Comparison of ENCODE assay signal across 9 cellular contexts in genomic region chr12:94555687-94556086, GRCh38.
"Had no signal": no experiment of that assay in that cellular context is flagged by ENCODE, and none has a peak within 500 bp of the region (broad histone marks: within the 10 kb centered on the region; RNA-seq: fewer than 3 reads in every experiment).

No MANE protein-coding gene starts in this region.

- H3K4me3 Mint-ChIP-seq: GM23338, H9, HFFc6 had no signal

- H3K4me2 ChIP-seq: GM23338 had no signal

- H3K4me1 ChIP-seq: HAP-1 had no signal

- H3K9me3 Mint-ChIP-seq: GM23338, HFFc6 had no signal

- H3K4me3 ChIP-seq: GM23248, GM23338, HAP-1 had no signal

- H3K27ac ChIP-seq: GM23248 had no signal

- H2AFZ ChIP-seq: GM23248, GM23338 had no signal

- H3K9me3 ChIP-seq: HAP-1 had no signal

- H3K27ac Mint-ChIP-seq: GM23338, H9, HFFc6 had no signal

- ATAC-seq: GM23338, HCT116 had no signal

- H3K36me3 ChIP-seq: HAP-1 had no signal

- H3K9ac ChIP-seq: GM23248 had no signal

- DNase-seq: GM23248, GOT3, H7, H9, HCEC 1CT, HFFc6 had no signal
